ENCODE assay signal across 1 cellular context in the genomic region with DNA sequence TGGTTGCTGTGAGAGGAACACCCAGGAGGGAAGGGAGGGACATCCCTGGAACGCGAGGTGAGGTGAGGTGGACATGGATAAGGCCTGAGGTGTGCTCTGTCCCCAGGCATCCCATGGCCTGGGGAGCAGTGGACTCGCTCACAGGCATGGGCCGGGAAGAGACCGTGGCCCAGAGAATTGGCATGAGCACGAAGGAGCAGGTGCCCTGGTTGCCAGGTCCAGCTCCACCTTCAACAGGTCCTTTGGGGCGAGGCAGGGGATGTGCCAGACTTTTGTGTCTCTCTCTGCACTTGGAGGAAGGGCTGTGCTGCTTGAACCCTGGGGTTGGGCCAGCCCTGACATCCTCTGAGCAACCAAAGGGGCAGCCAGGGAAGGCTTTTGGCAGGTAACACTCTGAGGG.
TF ChIP-seq lines count a peak whose summit lies in the region.

No MANE protein-coding gene starts in this region.

TF ChIP-seq in GM12878, 131 proteins besides CTCF, POLR2A, EP300 and RAD21:
- TF ChIP-seq TCF12 (IDR thresholded peaks at IDR 0.05; ENCODE audit: low read depth, low read length), result no peak
- TF ChIP-seq, protein P1, sequence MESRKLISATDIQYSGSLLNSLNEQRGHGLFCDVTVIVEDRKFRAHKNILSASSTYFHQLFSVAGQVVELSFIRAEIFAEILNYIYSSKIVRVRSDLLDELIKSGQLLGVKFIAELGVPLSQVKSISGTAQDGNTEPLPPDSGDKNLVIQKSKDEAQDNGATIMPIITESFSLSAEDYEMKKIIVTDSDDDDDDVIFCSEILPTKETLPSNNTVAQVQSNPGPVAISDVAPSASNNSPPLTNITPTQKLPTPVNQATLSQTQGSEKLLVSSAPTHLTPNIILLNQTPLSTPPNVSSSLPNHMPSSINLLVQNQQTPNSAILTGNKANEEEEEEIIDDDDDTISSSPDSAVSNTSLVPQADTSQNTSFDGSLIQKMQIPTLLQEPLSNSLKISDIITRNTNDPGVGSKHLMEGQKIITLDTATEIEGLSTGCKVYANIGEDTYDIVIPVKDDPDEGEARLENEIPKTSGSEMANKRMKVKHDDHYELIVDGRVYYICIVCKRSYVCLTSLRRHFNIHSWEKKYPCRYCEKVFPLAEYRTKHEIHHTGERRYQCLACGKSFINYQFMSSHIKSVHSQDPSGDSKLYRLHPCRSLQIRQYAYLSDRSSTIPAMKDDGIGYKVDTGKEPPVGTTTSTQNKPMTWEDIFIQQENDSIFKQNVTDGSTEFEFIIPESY (IDR thresholded peaks at IDR 0.05), result no peak
- TF ChIP-seq RELA (IDR thresholded peaks at IDR 0.05; ENCODE audit: borderline replicate concordance, partially characterized antibody), result no peak
- no peak for TF ChIP-seq YBX1 (IDR thresholded peaks at IDR 0.05)
- TF ChIP-seq NFIC (IDR thresholded peaks at IDR 0.05; ENCODE audit: low read depth, low read length), result no peak
- TF ChIP-seq, protein P2, sequence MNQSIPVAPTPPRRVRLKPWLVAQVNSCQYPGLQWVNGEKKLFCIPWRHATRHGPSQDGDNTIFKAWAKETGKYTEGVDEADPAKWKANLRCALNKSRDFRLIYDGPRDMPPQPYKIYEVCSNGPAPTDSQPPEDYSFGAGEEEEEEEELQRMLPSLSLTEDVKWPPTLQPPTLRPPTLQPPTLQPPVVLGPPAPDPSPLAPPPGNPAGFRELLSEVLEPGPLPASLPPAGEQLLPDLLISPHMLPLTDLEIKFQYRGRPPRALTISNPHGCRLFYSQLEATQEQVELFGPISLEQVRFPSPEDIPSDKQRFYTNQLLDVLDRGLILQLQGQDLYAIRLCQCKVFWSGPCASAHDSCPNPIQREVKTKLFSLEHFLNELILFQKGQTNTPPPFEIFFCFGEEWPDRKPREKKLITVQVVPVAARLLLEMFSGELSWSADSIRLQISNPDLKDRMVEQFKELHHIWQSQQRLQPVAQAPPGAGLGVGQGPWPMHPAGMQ (IDR thresholded peaks at IDR 0.05; ENCODE audit: borderline replicate concordance), result no peak
- TF ChIP-seq, protein P3, sequence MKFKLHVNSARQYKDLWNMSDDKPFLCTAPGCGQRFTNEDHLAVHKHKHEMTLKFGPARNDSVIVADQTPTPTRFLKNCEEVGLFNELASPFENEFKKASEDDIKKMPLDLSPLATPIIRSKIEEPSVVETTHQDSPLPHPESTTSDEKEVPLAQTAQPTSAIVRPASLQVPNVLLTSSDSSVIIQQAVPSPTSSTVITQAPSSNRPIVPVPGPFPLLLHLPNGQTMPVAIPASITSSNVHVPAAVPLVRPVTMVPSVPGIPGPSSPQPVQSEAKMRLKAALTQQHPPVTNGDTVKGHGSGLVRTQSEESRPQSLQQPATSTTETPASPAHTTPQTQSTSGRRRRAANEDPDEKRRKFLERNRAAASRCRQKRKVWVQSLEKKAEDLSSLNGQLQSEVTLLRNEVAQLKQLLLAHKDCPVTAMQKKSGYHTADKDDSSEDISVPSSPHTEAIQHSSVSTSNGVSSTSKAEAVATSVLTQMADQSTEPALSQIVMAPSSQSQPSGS (IDR thresholded peaks at IDR 0.05; ENCODE audit: low read length), result no peak
- no peak for TF ChIP-seq ZNF384 (IDR thresholded peaks at IDR 0.05; ENCODE audit: borderline replicate concordance, low read depth, low read length)
- TF ChIP-seq, protein P4, sequence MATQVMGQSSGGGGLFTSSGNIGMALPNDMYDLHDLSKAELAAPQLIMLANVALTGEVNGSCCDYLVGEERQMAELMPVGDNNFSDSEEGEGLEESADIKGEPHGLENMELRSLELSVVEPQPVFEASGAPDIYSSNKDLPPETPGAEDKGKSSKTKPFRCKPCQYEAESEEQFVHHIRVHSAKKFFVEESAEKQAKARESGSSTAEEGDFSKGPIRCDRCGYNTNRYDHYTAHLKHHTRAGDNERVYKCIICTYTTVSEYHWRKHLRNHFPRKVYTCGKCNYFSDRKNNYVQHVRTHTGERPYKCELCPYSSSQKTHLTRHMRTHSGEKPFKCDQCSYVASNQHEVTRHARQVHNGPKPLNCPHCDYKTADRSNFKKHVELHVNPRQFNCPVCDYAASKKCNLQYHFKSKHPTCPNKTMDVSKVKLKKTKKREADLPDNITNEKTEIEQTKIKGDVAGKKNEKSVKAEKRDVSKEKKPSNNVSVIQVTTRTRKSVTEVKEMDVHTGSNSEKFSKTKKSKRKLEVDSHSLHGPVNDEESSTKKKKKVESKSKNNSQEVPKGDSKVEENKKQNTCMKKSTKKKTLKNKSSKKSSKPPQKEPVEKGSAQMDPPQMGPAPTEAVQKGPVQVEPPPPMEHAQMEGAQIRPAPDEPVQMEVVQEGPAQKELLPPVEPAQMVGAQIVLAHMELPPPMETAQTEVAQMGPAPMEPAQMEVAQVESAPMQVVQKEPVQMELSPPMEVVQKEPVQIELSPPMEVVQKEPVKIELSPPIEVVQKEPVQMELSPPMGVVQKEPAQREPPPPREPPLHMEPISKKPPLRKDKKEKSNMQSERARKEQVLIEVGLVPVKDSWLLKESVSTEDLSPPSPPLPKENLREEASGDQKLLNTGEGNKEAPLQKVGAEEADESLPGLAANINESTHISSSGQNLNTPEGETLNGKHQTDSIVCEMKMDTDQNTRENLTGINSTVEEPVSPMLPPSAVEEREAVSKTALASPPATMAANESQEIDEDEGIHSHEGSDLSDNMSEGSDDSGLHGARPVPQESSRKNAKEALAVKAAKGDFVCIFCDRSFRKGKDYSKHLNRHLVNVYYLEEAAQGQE (IDR thresholded peaks at IDR 0.05; ENCODE audit: low read depth, low read length), result no peak
- no peak for TF ChIP-seq POLR2AphosphoS2 (IDR thresholded peaks at IDR 0.05; ENCODE audit: low read depth, low read length)
